In the genomic region with DNA sequence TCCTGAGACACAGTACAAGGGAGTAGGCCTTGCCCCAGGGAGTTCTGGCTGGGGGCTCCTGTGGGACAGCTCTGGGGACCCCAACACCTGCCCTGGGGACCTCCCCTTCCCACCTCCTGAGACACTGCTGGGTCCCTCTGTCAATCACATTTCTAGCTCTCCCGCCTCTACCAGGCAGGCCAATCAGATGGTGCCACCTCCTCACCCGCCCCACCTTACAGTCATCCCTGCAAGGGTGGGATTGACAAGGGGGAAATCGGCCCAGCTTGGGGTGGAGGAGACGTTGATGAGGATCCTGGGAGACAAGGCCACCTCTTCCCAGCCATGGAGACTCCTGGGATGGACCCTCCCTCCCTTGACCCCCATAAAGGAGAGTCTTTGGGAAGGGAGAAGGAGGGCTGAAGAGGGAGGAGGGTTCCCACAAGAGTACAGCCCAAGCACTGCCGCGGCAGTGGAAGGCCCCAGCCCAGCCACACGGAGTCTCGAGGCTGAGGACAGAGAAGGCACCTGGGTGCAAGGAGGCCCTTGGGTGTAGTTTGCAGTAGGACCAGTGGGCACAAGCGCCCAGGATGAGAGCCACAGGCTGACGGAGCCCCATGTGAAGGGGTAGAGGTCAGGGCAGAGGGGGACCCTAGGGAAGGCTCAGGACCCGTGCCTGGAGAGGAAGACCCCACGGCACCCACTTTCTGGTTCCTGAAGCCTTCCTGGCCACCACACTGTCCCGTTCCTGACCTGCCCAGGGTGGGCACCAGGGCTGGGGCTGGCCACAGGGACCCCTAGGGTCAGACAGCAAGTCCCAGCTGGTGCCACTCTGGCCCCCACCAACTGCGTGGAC, we compare ENCODE assay signal across 11 cellular contexts.
DNase-seq lines count a peak whose midpoint lies in the region; ATAC-seq and TF ChIP-seq lines count a peak whose summit lies in the region.
"Had no signal": no experiment of that assay in that cellular context is flagged by ENCODE, and none has a peak within 500 bp of the region (broad histone marks: within the 10 kb centered on the region; RNA-seq: fewer than 3 reads in every experiment).

No MANE protein-coding gene starts in this region.

- TF ChIP-seq POLR2A in IMR-90 (IDR thresholded peaks at IDR 0.05; ENCODE audit: low read depth, low read length): no peak
- no peak for TF ChIP-seq POLR2A in body of pancreas (IDR thresholded peaks at IDR 0.05)

- H2BK15ac ChIP-seq in IMR-90 (ENCODE audit: low read depth, low read length): 0 out of 3 replicates have a peak overlapping the region, but pooled peaks have one; percentile 28

- H3K4me3 ChIP-seq in IMR-90 (ENCODE audit: insufficient read depth, low read depth, low read length) (no peak overlapping the region), body of pancreas (no peak overlapping the region), lower lobe of right lung (no peak overlapping the region)

- H3K23ac ChIP-seq in IMR-90 (ENCODE audit: low read depth, low read length): no peak overlapping the region

- no peak overlapping the region for H3K14ac ChIP-seq in IMR-90 (replicated peaks; ENCODE audit: low read depth, low read length)

- peaks cover 10% of the 10 kb centered on the region; the same call in 1 of the 2 replicates for H3K9me1 ChIP-seq in IMR-90 (ENCODE audit: insufficient read depth, low read length)

- TF ChIP-seq CTCF in IMR-90 (conservative IDR thresholded peaks at IDR 0.05; ENCODE audit: low read depth, low read length) (no peak), body of pancreas (IDR thresholded peaks at IDR 0.05) (no peak), lower lobe of right lung (IDR thresholded peaks at IDR 0.05) (no peak)

- H4K91ac ChIP-seq in IMR-90 (ENCODE audit: insufficient read depth, low read depth, low read length): no peak overlapping the region

- POLR2A ChIA-PET in IMR-90 (lab: Charles Lee; ENCODE audit: unreplicated experiment): no interaction called here

- intact Hi-C loops in IMR-90 (cut with micrococcal nuclease): no loop called here
- intact Hi-C loops in body of pancreas (cut with DNase I): no loop called here
- intact Hi-C loops in lower lobe of right lung (cut with DNase I): no loop called here

- DNase-seq in IMR-90 (no peak), body of pancreas (peak in 1 of 4 donors; percentile 14), lower lobe of right lung (peak; percentile 36), RKO (ENCODE audit: low spot score) (no peak), 8988T (no peak), NCI-H748 (lab: John Stamatoyannopoulos, UW; ENCODE audit: unreplicated experiment) (no peak)
- peak; percentile 23 for DNase-seq in stimulated activated CD8-positive, alpha-beta memory T cell treated with anti-CD3 and anti-CD28 coated beads, Interleukin-4, amount 100 ng/mL, for 48 hours
- DNase-seq: activated CD4-positive, alpha-beta T cell treated with anti-CD3 and anti-CD28 coated beads, Interleukin-2, amount 10 ng/mL, durations not matched to agents 7 days and 5 days; NCI-H2171 treated with DMSO at 0.1 percent for 48 hours; SIG-M5 had no signal

- BruUV-seq in IMR-90 (replicated peaks; lab: Mats Ljungman, UMichigan): no TSS peak

- H3K4me1 ChIP-seq in IMR-90 (ENCODE audit: control insufficient read depth, insufficient read depth, low read length): peaks cover 14% of the 10 kb centered on the region
- H3K4me1 ChIP-seq in body of pancreas: peaks cover 48% of the 10 kb centered on the region
- H3K4me1 ChIP-seq in lower lobe of right lung: peaks cover 26% of the 10 kb centered on the region

- no peak overlapping the region for H3K4me2 ChIP-seq in IMR-90 (ENCODE audit: low read depth, low read length)

- peak overlapping the region; percentile 81; the same call in 1 of the 2 replicates for H2AK5ac ChIP-seq in IMR-90 (ENCODE audit: low read depth, low read length)

- H3K79me1 ChIP-seq in IMR-90 (ENCODE audit: low read depth in 1 of 2, low read length in 2 of 2): no peaks in the 10 kb centered on the region

- peak overlapping the region; percentile 11 for H2AK9ac ChIP-seq in IMR-90 (replicated peaks; ENCODE audit: low read depth, low read length, poor library complexity)

- no peaks in the 10 kb centered on the region for H3K9me3 ChIP-seq in IMR-90 (ENCODE audit: control insufficient read depth, insufficient read depth, low read length)
- no peaks in the 10 kb centered on the region for H3K9me3 ChIP-seq in body of pancreas
- H3K9me3 ChIP-seq in lower lobe of right lung: no peaks in the 10 kb centered on the region

- no peak overlapping the region for H4K8ac ChIP-seq in IMR-90 (ENCODE audit: low read depth in 2 of 2, low read length in 2 of 2)

- WGBS in IMR-90 (ENCODE audit: extremely low coverage in 2 of 2, insufficient read length in 1 of 2), 2 experiments: 93% methylated on average over 9 of the region's 14 CpGs; no CpG with 5 or more reads in 1 of the 2 experiments
- WGBS in body of pancreas, 2 donors: 87 to 89% methylated on average over 8 to 14 of the region's 14 CpGs

- peak overlapping the region; percentile 98 for H2AFZ ChIP-seq in IMR-90 (replicated peaks; ENCODE audit: low read length, poor library complexity)

- H2BK20ac ChIP-seq in IMR-90 (ENCODE audit: low read depth, low read length): peak overlapping the region; percentile 62; the same call in 1 of the 2 replicates

- H3K27me3 ChIP-seq in IMR-90 (ENCODE audit: control insufficient read depth, insufficient read depth, low read length) (0 out of 2 replicates have a peak, but pooled peaks cover 2% of the 10 kb centered on the region), body of pancreas (no peaks in the 10 kb centered on the region), lower lobe of right lung (ENCODE audit: low read depth) (no peaks in the 10 kb centered on the region)

- H3K18ac ChIP-seq in IMR-90 (ENCODE audit: low read depth, low read length): peak overlapping the region; percentile 6; the same call in 1 of the 2 replicates

- no peaks in the 10 kb centered on the region for H4K20me1 ChIP-seq in IMR-90 (ENCODE audit: insufficient read depth, low read length)

- H3K9ac ChIP-seq in IMR-90 (ENCODE audit: low read depth, low read length): no peak overlapping the region

- in situ Hi-C loops in IMR-90 (cut with MboI; ENCODE audit: low sequenced_read_pairs): no loop called here

- H4K5ac ChIP-seq in IMR-90 (ENCODE audit: low read depth, low read length): no peak overlapping the region; the same call in 1 of the 2 replicates

- dilution Hi-C loops in IMR-90 (cut with HindIII; ENCODE audit: low sequenced_read_pairs, unreplicated experiment): no loop called here

- H3K27ac ChIP-seq in IMR-90 (ENCODE audit: insufficient read depth, low read length) (no peak overlapping the region), body of pancreas (peak overlapping the region; percentile 87 to 98 (median 95)), lower lobe of right lung (peak overlapping the region; percentile 74)

- ATAC-seq in IMR-90 (ENCODE audit: low read depth): peak; percentile 1
- ATAC-seq in body of pancreas: no peak
- ATAC-seq in lower lobe of right lung: no peak
- ATAC-seq in HG03457 (IDR thresholded peaks at IDR 0.05; ENCODE audit: unreplicated experiment): no peak

- CTCF ChIA-PET in IMR-90 (lab: Yijun Ruan, JAX): no interaction called here

- H3K4ac ChIP-seq in IMR-90 (ENCODE audit: low read depth, low read length): peak overlapping the region; percentile 60

- TF ChIP-seq RAD21 in IMR-90 (IDR thresholded peaks at IDR 0.05; ENCODE audit: low read length): no peak

- H3K56ac ChIP-seq in IMR-90 (ENCODE audit: extremely low read depth, insufficient read depth, low read length): no peak overlapping the region

- H2BK5ac ChIP-seq in IMR-90 (ENCODE audit: low read depth, low read length, poor library complexity, severe bottlenecking): peak overlapping the region; percentile 22

- H3K36me3 ChIP-seq in IMR-90 (ENCODE audit: control insufficient read depth, insufficient read depth, low read length): no peaks in the 10 kb centered on the region
- no peaks in the 10 kb centered on the region for H3K36me3 ChIP-seq in body of pancreas (replicated peaks in 1 of 2; ENCODE audit: insufficient read depth in 1 of 2, low read depth in 2 of 2)
- H3K36me3 ChIP-seq in lower lobe of right lung: no peaks in the 10 kb centered on the region

- peak overlapping the region; percentile 45 for H2BK120ac ChIP-seq in IMR-90 (ENCODE audit: low read depth, low read length)

TF ChIP-seq in IMR-90, 13 proteins besides CTCF, POLR2A, EP300 and RAD21:
- no peak for TF ChIP-seq MAFK (IDR thresholded peaks at IDR 0.05; ENCODE audit: low read depth, low read length)
- TF ChIP-seq NFE2L2 (IDR thresholded peaks at IDR 0.05; ENCODE audit: low read depth, low read length): no peak
- TF ChIP-seq RCOR1 (IDR thresholded peaks at IDR 0.05; ENCODE audit: insufficient replicate concordance, low read length): no peak
- TF ChIP-seq MXI1 (IDR thresholded peaks at IDR 0.05; ENCODE audit: borderline replicate concordance, low read depth, low read length): no peak
- no peak for TF ChIP-seq SMC3 (IDR thresholded peaks at IDR 0.05; ENCODE audit: low read depth, low read length)
- no peak for TF ChIP-seq RFX5 (IDR thresholded peaks at IDR 0.05; ENCODE audit: low read depth, low read length)
TF ChIP-seq in IMR-90: peak in this region for 0.

Comparison
In these comparisons a context has a peak if more than half of its experiments do, and no peak if none do; other contexts are left out.
1. DNase-seq: peak in lower lobe of right lung (single experiment) and stimulated activated CD8-positive, alpha-beta memory T cell treated with anti-CD3 and anti-CD28 coated beads, Interleukin-4, amount 100 ng/mL, for 48 hours (single experiment); none in IMR-90 (single experiment), RKO (single experiment), 8988T (single experiment) and NCI-H748 (single experiment).